8 cellular contexts compared by ENCODE assay signal in genomic region chr17:10127819-10128375, GRCh38.
DNase-seq lines count a peak whose midpoint lies in the region; ATAC-seq and TF ChIP-seq lines count a peak whose summit lies in the region.

No MANE protein-coding gene starts in this region.

- H3K27ac Mint-ChIP-seq in HFFc6: peak overlapping the region; percentile 96
- peak overlapping the region; percentile 77 for H3K27ac Mint-ChIP-seq in chondrocyte (ENCODE audit: unreplicated experiment)

- peak; percentile 28 for ATAC-seq in left colon
- no peak for ATAC-seq in GM21381 (IDR thresholded peaks at IDR 0.05; ENCODE audit: unreplicated experiment)
- no peak for ATAC-seq in HG03175 (IDR thresholded peaks at IDR 0.05; ENCODE audit: unreplicated experiment)

- H3K9me3 Mint-ChIP-seq in HFFc6 (no peaks in the 10 kb centered on the region), chondrocyte (ENCODE audit: low read depth) (peaks cover 3% of the 10 kb centered on the region)

- intact Hi-C loops in left colon (cut with DNase I, micrococcal nuclease): loop anchor here in 1 of 2 donors (10.0 kb wide), 1 partner anchor 57 kb away; no protein-coding TSS in a partner anchor

- TF ChIP-seq CTCF in HFFc6 (IDR thresholded peaks at IDR 0.05) (no peak), chondrocyte (IDR thresholded peaks at IDR 0.05) (no peak)

- DNase-seq in HFFc6 (peak; percentile 88), chondrocyte (ENCODE audit: low spot score) (no peak), left colon (peak; percentile 50 to 58), stromal cell of bone marrow (ENCODE audit: low read depth) (peak; percentile 78), NCI-H345 treated with DMSO at 0.1 percent for 48 hours (lab: John Stamatoyannopoulos, UW; ENCODE audit: unreplicated experiment) (no peak), NOMO-1 treated with dmso at 0.1 percent for 144 hours (lab: John Stamatoyannopoulos, UW; ENCODE audit: unreplicated experiment) (no peak)

- H3K27me3 Mint-ChIP-seq in HFFc6 (ENCODE audit: insufficient read depth) (no peaks in the 10 kb centered on the region; the same call in 1 of the 2 replicates), chondrocyte (ENCODE audit: low read depth) (no peaks in the 10 kb centered on the region)

- H3K36me3 Mint-ChIP-seq in HFFc6 (ENCODE audit: low read depth): no peaks in the 10 kb centered on the region
- H3K36me3 Mint-ChIP-seq in chondrocyte (ENCODE audit: low read depth): no peaks in the 10 kb centered on the region

- H3K4me3 Mint-ChIP-seq in HFFc6 (peak overlapping the region; percentile 81), chondrocyte (ENCODE audit: unreplicated experiment) (no peak overlapping the region)

- H3K4me1 Mint-ChIP-seq in HFFc6 (ENCODE audit: low read depth) (peaks cover 63% of the 10 kb centered on the region), chondrocyte (ENCODE audit: low read depth) (peaks cover 32% of the 10 kb centered on the region)

Comparison
In these comparisons a context has a peak if more than half of its experiments do, and no peak if none do; other contexts are left out.
1. DNase-seq: peak in HFFc6 (single experiment), left colon (2 of 2) and stromal cell of bone marrow (single experiment); none in chondrocyte (single experiment), NCI-H345 treated with DMSO at 0.1 percent for 48 hours (single experiment) and NOMO-1 treated with dmso at 0.1 percent for 144 hours (single experiment).